ENCODE assay signal across 19 cellular contexts in the genomic region with DNA sequence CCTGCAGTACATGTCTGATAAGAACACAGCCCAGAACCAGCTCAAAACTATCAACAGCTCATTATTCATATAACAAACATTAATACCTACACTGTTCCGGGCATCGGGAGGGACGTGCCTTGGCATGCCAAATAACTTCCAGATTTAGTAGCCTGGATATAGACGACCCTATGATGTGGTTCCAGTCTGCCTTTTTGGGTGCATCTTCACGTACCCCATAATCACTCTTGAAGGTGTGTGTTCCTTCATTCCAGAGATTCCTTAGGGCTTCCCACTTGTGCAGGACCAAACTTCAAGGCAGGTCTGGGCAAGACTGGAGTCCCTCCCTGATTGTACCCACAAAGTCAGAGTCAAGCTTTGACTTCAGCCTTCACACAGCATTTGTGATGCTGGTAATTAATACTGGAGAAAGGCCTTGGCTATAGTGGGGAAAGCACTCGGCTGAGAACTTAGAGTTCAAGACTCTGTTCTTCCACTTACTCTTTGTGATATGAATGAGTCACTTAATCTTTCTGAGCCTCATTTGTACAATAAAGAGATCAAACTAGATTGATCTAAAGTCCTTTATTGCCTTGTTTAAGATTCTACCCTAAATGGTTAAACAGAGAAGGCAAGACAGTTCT.
"Had no signal": no experiment of that assay in that cellular context is flagged by ENCODE, and none has a peak within 500 bp of the region (broad histone marks: within the 10 kb centered on the region; RNA-seq: fewer than 3 reads in every experiment).

No MANE protein-coding gene starts in this region.

- H3K4me1 ChIP-seq: colonic mucosa, lower lobe of right lung, right atrium auricular region, suprapubic skin had no signal

- H3K27ac ChIP-seq: colonic mucosa, lower lobe of right lung, right atrium auricular region, suprapubic skin had no signal

- H3K9me3 ChIP-seq: colonic mucosa, lower lobe of right lung, right atrium auricular region, suprapubic skin had no signal

- H3K27me3 ChIP-seq: colonic mucosa, right atrium auricular region, suprapubic skin had no signal

- H3K4me3 ChIP-seq: colonic mucosa, lower lobe of right lung, right atrium auricular region, suprapubic skin had no signal

- ATAC-seq: activated naive CD8-positive, alpha-beta T cell treated with anti-CD3 and anti-CD28 coated beads, Interleukin-2, amount 50 U/mL, for 24 hours; activated T-cell treated with anti-CD3 and anti-CD28 coated beads, Interleukin-2, amount 50 U/mL, for 4 hours; lower lobe of right lung; stimulated activated naive CD8-positive, alpha-beta T cell treated with anti-CD3 and anti-CD28 coated beads, Interleukin-15, amount 100 ng/mL, for 72 hours had no signal

- FAIRE-seq: endometrium had no signal

- H3K36me3 ChIP-seq: colonic mucosa, lower lobe of right lung, right atrium auricular region, suprapubic skin had no signal

- DNase-seq: activated CD4-positive, alpha-beta T cell treated with anti-CD3 and anti-CD28 coated beads, Interleukin-2, amount 10 ng/mL, durations not matched to agents 7 days and 5 days; activated CD8-positive, alpha-beta memory T cell treated with anti-CD3 and anti-CD28 coated beads, Interleukin-2, amount 50 U/mL, for 4 hours; activated effector memory CD4-positive, alpha-beta T cell treated with Interleukin-2 at 50 U/mL for 16 hours; activated naive CD4-positive, alpha-beta T cell treated with anti-CD3 and anti-CD28 coated beads, Interleukin-2, amount 10 ng/mL, durations not matched to agents 7 days and 5 days; activated naive CD8-positive, alpha-beta T cell treated with anti-CD3 and anti-CD28 coated beads, Interleukin-2, amount 50 U/mL, for 24 hours; activated T-cell treated with anti-CD3 and anti-CD28 coated beads, Interleukin-2, amount 50 U/mL, for 4 hours; anterior cingulate cortex; colonic mucosa; foreskin melanocyte; glutamatergic neuron; hippocampal formation; islet precursor cell; lower lobe of right lung; occipital lobe; stimulated activated naive CD8-positive, alpha-beta T cell treated with anti-CD3 and anti-CD28 coated beads, Interleukin-15, amount 100 ng/mL, for 72 hours; trophoblast cell had no signal
